ENCODE assay signal across 9 cellular contexts in the genomic region with DNA sequence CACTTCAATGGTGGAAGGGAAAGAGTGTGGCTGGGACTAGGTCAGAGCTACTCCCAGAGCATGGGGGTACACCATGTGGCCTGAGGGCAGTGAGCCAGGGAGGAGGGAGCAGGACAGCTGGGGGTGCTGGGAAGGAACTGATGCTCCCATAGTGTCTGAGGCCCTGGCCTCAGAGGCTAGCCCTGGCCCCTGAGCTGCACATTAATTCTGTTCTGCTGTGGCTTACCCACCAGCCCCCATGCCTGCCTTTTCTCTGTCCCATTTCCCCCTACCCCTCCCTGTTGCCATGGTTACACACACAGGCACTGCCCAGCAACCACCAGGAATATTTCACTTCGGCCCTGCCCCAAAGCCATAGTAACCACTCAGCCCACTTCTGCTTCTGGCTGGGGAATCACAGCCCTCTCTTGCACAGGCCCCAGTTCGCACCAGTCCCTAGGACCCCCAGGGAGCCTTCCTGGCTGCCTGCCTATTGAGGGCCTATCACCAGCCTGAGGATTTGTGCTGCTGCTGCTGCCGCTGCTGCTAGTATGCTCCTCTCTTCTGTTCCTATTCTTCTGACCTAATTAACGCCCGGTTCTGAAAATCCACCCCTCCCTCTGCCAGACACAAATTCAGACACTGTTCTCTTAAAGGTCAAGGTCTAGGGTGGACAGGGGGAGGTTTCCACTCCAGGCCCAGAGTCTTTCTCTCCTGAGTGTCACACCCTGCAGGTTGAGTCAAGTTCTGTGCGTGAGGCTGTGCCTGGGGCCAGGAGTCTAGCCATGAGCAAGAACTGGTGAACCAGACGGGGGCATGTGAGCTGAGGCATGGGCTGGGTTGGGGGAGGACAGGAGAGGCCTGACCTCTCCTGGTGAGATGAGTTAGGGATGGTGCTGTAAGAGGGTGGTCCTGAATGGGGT.
A peak's percentile ranks its signal among the peaks of the same experiment; 100 is the strongest.
DNase-seq lines count a peak whose midpoint lies in the region; ATAC-seq and TF ChIP-seq lines count a peak whose summit lies in the region.
"Had no signal": no experiment of that assay in that cellular context is flagged by ENCODE, and none has a peak within 500 bp of the region (broad histone marks: within the 10 kb centered on the region; RNA-seq: fewer than 3 reads in every experiment).

No MANE protein-coding gene starts in this region.

- H3K4me1 Mint-ChIP-seq in T-helper 17 cell: peaks cover 18% of the 10 kb centered on the region

- H3K4me1 ChIP-seq in cardiac muscle cell (ENCODE audit: low read depth) (peaks cover 39% of the 10 kb centered on the region), sigmoid colon (peaks cover 0 to 80% (median 68%) of the 10 kb centered on the region in 4 donors)

- no peak for ATAC-seq in T-helper 17 cell

- H3K4me3 ChIP-seq in cardiac muscle cell (no peak overlapping the region), sigmoid colon (no peak overlapping the region)

- H3K9me3 ChIP-seq in T-helper 17 cell (ENCODE audit: control insufficient read depth, low read length, poor library complexity, severe bottlenecking) (no peaks in the 10 kb centered on the region), cardiac muscle cell (ENCODE audit: low read depth) (no peaks in the 10 kb centered on the region), sigmoid colon (no peaks in the 10 kb centered on the region)

- no peak for TF ChIP-seq EP300 in sigmoid colon (IDR thresholded peaks at IDR 0.05)

- H3K4me3 Mint-ChIP-seq in T-helper 17 cell: peak overlapping the region; percentile 25

- peak overlapping the region; percentile 89 for H3K27ac Mint-ChIP-seq in T-helper 17 cell

- H3K27me3 ChIP-seq in cardiac muscle cell (no peaks in the 10 kb centered on the region), sigmoid colon (no peaks in the 10 kb centered on the region)

- no peaks in the 10 kb centered on the region for H3K27me3 Mint-ChIP-seq in T-helper 17 cell

- 63 to 69% methylated on average over 7 of the region's 7 CpGs for WGBS in sigmoid colon, 2 donors

- no peaks in the 10 kb centered on the region for H3K36me3 ChIP-seq in cardiac muscle cell
- H3K36me3 ChIP-seq in sigmoid colon: peaks cover 0 to 6% (median under 1%) of the 10 kb centered on the region in 4 donors

- TF ChIP-seq CTCF in cardiac muscle cell (IDR thresholded peaks at IDR 0.05; ENCODE audit: low read depth, low read length) (no peak), sigmoid colon (IDR thresholded peaks at IDR 0.05) (no peak)

- peaks cover 8% of the 10 kb centered on the region for H3K36me3 Mint-ChIP-seq in T-helper 17 cell (ENCODE audit: low read depth)

- intact Hi-C loops in sigmoid colon (cut with DNase I): no loop called here

- DNase-seq in DMS53 (lab: John Stamatoyannopoulos, UW): peak; percentile 54
- DNase-seq in DMS53 treated with DMSO at 0.1 percent for 48 hours (lab: John Stamatoyannopoulos, UW; ENCODE audit: unreplicated experiment): no peak
- no peak for DNase-seq in T-helper 17 cell
- DNase-seq in cardiac muscle cell (ENCODE audit: low read depth in 1 of 2, low spot score in 1 of 2): peak; percentile 43 to 55
- DNase-seq in sigmoid colon: no peak
- no peak for DNase-seq in HCEC 1CT
- DNase-seq in amniotic stem cell (lab: John Stamatoyannopoulos, UW): no peak
- no peak for DNase-seq in SHP77 treated with DMSO at 0.1 percent for 48 hours (lab: John Stamatoyannopoulos, UW)

- no peak for TF ChIP-seq POLR2A in sigmoid colon (IDR thresholded peaks at IDR 0.05)

- peak overlapping the region; percentile 57 for H3K27ac ChIP-seq in cardiac muscle cell
- peak overlapping the region; percentile 72 to 98 (median 84) for H3K27ac ChIP-seq in sigmoid colon
- H3K27ac ChIP-seq: 22Rv1 had no signal

Comparison
In these comparisons a context has a peak if more than half of its experiments do, and no peak if none do; other contexts are left out.
1. DNase-seq: peak in DMS53 (single experiment) and cardiac muscle cell (2 of 2); none in DMS53 treated with DMSO at 0.1 percent for 48 hours (single experiment), T-helper 17 cell (0 of 3), sigmoid colon (single experiment), HCEC 1CT (single experiment), amniotic stem cell (single experiment) and SHP77 treated with DMSO at 0.1 percent for 48 hours (single experiment).